In genomic region chr20:47696856-47697255, GRCh38 we compare ENCODE assay signal across 5 cellular contexts.
"Had no signal": no experiment of that assay in that cellular context is flagged by ENCODE, and none has a peak within 500 bp of the region (broad histone marks: within the 10 kb centered on the region; RNA-seq: fewer than 3 reads in every experiment).

No MANE protein-coding gene starts in this region.

- H3K4me1 Mint-ChIP-seq: GM23338 had no signal

- DNase-seq: H9, HCEC 1CT, IMR-90 had no signal

- H3K27ac Mint-ChIP-seq: GM23338 had no signal

- H3K9me3 Mint-ChIP-seq: H9 had no signal

- H3K4me3 Mint-ChIP-seq: GM23338, H9 had no signal

- H3K4me3 ChIP-seq: GM23338, K562 had no signal
